ENCODE assay signal across 11 cellular contexts in the genomic region with DNA sequence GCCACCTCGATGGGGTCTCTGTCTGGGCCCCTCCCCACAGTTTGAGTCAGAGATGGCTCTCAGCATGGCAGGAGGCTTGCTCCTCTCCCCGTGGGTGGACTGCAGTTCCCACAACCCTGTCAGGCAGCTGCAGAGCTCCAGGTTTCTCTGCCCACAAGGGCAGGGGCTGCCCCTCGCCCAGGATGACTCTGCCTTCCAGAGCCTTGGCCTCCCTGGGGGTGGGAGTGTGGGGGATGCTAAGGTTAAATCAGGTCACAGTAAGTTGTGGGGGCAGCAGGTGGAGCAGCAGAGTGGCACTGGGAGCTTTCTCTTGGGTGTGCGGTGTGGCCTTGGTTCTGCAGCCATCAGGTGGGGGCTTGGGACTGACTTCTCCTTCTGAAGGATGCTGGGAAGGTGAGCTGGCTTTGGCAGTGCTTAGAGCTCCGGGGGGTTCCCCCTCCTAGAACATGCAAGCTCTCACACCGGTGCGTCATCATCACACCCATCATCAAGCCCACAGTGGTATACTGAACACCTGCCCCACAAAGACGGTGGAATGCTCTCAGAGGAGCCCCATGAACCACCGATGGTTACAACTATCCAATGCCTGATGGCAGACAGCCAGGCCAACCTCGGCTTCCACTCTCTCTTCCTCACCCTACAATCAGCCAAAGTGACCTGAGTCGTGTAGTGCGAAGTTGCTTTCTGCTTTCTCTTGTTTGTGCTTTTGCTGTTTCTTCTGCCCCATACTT. TPM values are rescaled to one million over a fixed set of nuclear protein-coding genes. Genes with fewer than 3 reads are reported as not detected.
DNase-seq lines count a peak whose midpoint lies in the region; ATAC-seq and TF ChIP-seq lines count a peak whose summit lies in the region.
"Had no signal": no experiment of that assay in that cellular context is flagged by ENCODE, and none has a peak within 500 bp of the region (broad histone marks: within the 10 kb centered on the region; RNA-seq: fewer than 3 reads in every experiment).

No MANE protein-coding gene starts in this region.

- peak overlapping the region in 33 of 59 donors; percentile 7 to 86 (median 39) for H3K27ac ChIP-seq in dorsolateral prefrontal cortex
- H3K27ac ChIP-seq: gastrocnemius medialis had no signal

- no peak overlapping the region for H3K4me3 ChIP-seq in dorsolateral prefrontal cortex
- H3K4me3 ChIP-seq: gastrocnemius medialis had no signal

- H3K36me3 Mint-ChIP-seq in activated CD4-positive, alpha-beta memory T cell treated with anti-CD3 and anti-CD28 coated beads for 36 hours: no peaks in the 10 kb centered on the region
- no peaks in the 10 kb centered on the region for H3K36me3 Mint-ChIP-seq in activated CD4-positive, alpha-beta memory T cell treated with anti-CD3 and anti-CD28 coated beads, Interleukin-2, amount 10 ng/mL, durations not matched to agents 7 days and 5 days (ENCODE audit: low read depth)

- H3K4me1 Mint-ChIP-seq in activated CD4-positive, alpha-beta memory T cell treated with anti-CD3 and anti-CD28 coated beads for 36 hours (ENCODE audit: low read depth): peaks cover 45% of the 10 kb centered on the region
- H3K4me1 Mint-ChIP-seq in activated CD4-positive, alpha-beta memory T cell treated with anti-CD3 and anti-CD28 coated beads, Interleukin-2, amount 10 ng/mL, durations not matched to agents 7 days and 5 days: peaks cover 24% of the 10 kb centered on the region

- H3K4me3 Mint-ChIP-seq in activated CD4-positive, alpha-beta memory T cell treated with anti-CD3 and anti-CD28 coated beads for 36 hours: no peak overlapping the region
- no peak overlapping the region for H3K4me3 Mint-ChIP-seq in activated CD4-positive, alpha-beta memory T cell treated with anti-CD3 and anti-CD28 coated beads, Interleukin-2, amount 10 ng/mL, durations not matched to agents 7 days and 5 days

- ATAC-seq in HG02678 (IDR thresholded peaks at IDR 0.05; ENCODE audit: unreplicated experiment) (peak; percentile 34), HG03457 (IDR thresholded peaks at IDR 0.05; ENCODE audit: unreplicated experiment) (no peak)
- ATAC-seq: gastrocnemius medialis had no signal

- in situ Hi-C loops in G401 (cut with HindIII; ENCODE audit: low sequenced_read_pairs): no loop called here

- no peaks in the 10 kb centered on the region for H3K27me3 ChIP-seq in dorsolateral prefrontal cortex
- H3K27me3 ChIP-seq: gastrocnemius medialis had no signal

- intact Hi-C loops in activated CD4-positive, alpha-beta memory T cell treated with anti-CD3 and anti-CD28 coated beads for 36 hours (cut with micrococcal nuclease): loop anchor here (1.0 to 2.0 kb wide), 2 partner anchors 14 to 40 kb away; a partner anchor contains a TSS
- intact Hi-C loops in dorsolateral prefrontal cortex (cut with DNase I): loop anchor here in 1 of 2 donors (10.0 kb wide), 1 partner anchor 94 kb away; a partner anchor contains a TSS

- CTCF ChIA-PET in activated CD4-positive, alpha-beta memory T cell treated with anti-CD3 and anti-CD28 coated beads for 36 hours (lab: Charles Lee): interaction anchor here (0.6 to 1.6 kb wide), 3 partner anchors 11 to 115 kb away, joined by 3 to 5 read pairs (median 3); no protein-coding TSS in a partner anchor
- CTCF ChIA-PET in activated CD4-positive, alpha-beta memory T cell treated with anti-CD3 and anti-CD28 coated beads, Interleukin-2, amount 10 ng/mL, durations not matched to agents 7 days and 5 days (lab: Charles Lee): no interaction called here

- no peak for TF ChIP-seq CTCF in dorsolateral prefrontal cortex (IDR thresholded peaks at IDR 0.05 in 54 of 56, conservative IDR thresholded peaks at IDR 0.05 in 2 of 56; ENCODE audit: low read depth in 1 of 56, partially characterized antibody in 56 of 56)

- peak; percentile 84 for DNase-seq in activated CD4-positive, alpha-beta memory T cell treated with anti-CD3 and anti-CD28 coated beads for 36 hours
- DNase-seq in activated CD4-positive, alpha-beta memory T cell treated with anti-CD3 and anti-CD28 coated beads, Interleukin-2, amount 10 ng/mL, durations not matched to agents 7 days and 5 days: no peak
- peak in 2 of 10 donors; percentile 16 to 42 for DNase-seq in dorsolateral prefrontal cortex
- peak; percentile 12 to 53 for DNase-seq in stimulated activated CD8-positive, alpha-beta memory T cell treated with anti-CD3 and anti-CD28 coated beads, Interleukin-2, amount 100 ng/mL, for 48 hours (ENCODE audit: low read depth in 2 of 2)
- no peak for DNase-seq in SK-N-DZ (ENCODE audit: low spot score)
- no peak for DNase-seq in G401 (ENCODE audit: low spot score)
- DNase-seq: gastrocnemius medialis, retina, SW 1271 had no signal

- no peaks in the 10 kb centered on the region for H3K9me3 Mint-ChIP-seq in activated CD4-positive, alpha-beta memory T cell treated with anti-CD3 and anti-CD28 coated beads for 36 hours
- H3K9me3 Mint-ChIP-seq in activated CD4-positive, alpha-beta memory T cell treated with anti-CD3 and anti-CD28 coated beads, Interleukin-2, amount 10 ng/mL, durations not matched to agents 7 days and 5 days: no peaks in the 10 kb centered on the region

- H3K27me3 Mint-ChIP-seq in activated CD4-positive, alpha-beta memory T cell treated with anti-CD3 and anti-CD28 coated beads for 36 hours: peaks cover 1% of the 10 kb centered on the region
- no peaks in the 10 kb centered on the region for H3K27me3 Mint-ChIP-seq in activated CD4-positive, alpha-beta memory T cell treated with anti-CD3 and anti-CD28 coated beads, Interleukin-2, amount 10 ng/mL, durations not matched to agents 7 days and 5 days

- peak overlapping the region; percentile 33 for H3K27ac Mint-ChIP-seq in activated CD4-positive, alpha-beta memory T cell treated with anti-CD3 and anti-CD28 coated beads for 36 hours
- H3K27ac Mint-ChIP-seq in activated CD4-positive, alpha-beta memory T cell treated with anti-CD3 and anti-CD28 coated beads, Interleukin-2, amount 10 ng/mL, durations not matched to agents 7 days and 5 days: no peak overlapping the region

- POLR2A ChIA-PET in activated CD4-positive, alpha-beta memory T cell treated with anti-CD3 and anti-CD28 coated beads for 36 hours (lab: Charles Lee): interaction anchor here (1.3 kb wide), 1 partner anchor 39 kb away, joined by 7 read pairs; a partner anchor contains a TSS
- POLR2A ChIA-PET in activated CD4-positive, alpha-beta memory T cell treated with anti-CD3 and anti-CD28 coated beads, Interleukin-2, amount 10 ng/mL, durations not matched to agents 7 days and 5 days (lab: Charles Lee): interaction anchor here (0.6 to 1.7 kb wide), 5 partner anchors 8 to 410 kb away, joined by 3 to 4 read pairs (median 3); no protein-coding TSS in a partner anchor

RNA-seq across cellular contexts. Expression of a gene that starts 39.7 kb away (rescaled TPM):
- total RNA-seq in activated CD4-positive, alpha-beta memory T cell treated with anti-CD3 and anti-CD28 coated beads for 36 hours: 100 to 1,000 TPM; 327 to 330 TPM
- 100 to 1,000 TPM; 281 to 295 TPM for total RNA-seq in activated CD4-positive, alpha-beta memory T cell treated with anti-CD3 and anti-CD28 coated beads, Interleukin-2, amount 10 ng/mL, durations not matched to agents 7 days and 5 days
- total RNA-seq in dorsolateral prefrontal cortex: 100 to 1,000 TPM in 110 of 120 experiments, 10 to 100 TPM in 10; 83.1 to 190 (median 136) TPM
- polyA plus RNA-seq in SK-N-DZ (2014; cell fraction: cytosol; rRNA removed): 257 and 343 TPM in 2 replicates
- polyA plus RNA-seq in SK-N-DZ (2014; cell fraction: nucleus; rRNA removed): 116 and 167 TPM in 2 replicates
- total RNA-seq in G401 (2014; rRNA removed; shearing (Covaris generic)): 313 and 338 TPM in 2 replicates

RNA-seq across cellular contexts. Expression of a gene that starts 40.1 kb away (rescaled TPM):
- total RNA-seq in activated CD4-positive, alpha-beta memory T cell treated with anti-CD3 and anti-CD28 coated beads for 36 hours: 10 to 100 TPM; 39.3 to 40.3 TPM
- total RNA-seq in activated CD4-positive, alpha-beta memory T cell treated with anti-CD3 and anti-CD28 coated beads, Interleukin-2, amount 10 ng/mL, durations not matched to agents 7 days and 5 days: 10 to 100 TPM; 46.1 to 47.2 TPM
- 10 to 100 TPM; 40.0 to 65.1 (median 52.3) TPM for total RNA-seq in dorsolateral prefrontal cortex
- polyA plus RNA-seq in SK-N-DZ (2014; cell fraction: cytosol; rRNA removed): 57.5 and 61.5 TPM in 2 replicates
- 32.3 and 40.4 TPM in 2 replicates for polyA plus RNA-seq in SK-N-DZ (2014; cell fraction: nucleus; rRNA removed)
- 72.7 and 73.2 TPM in 2 replicates for total RNA-seq in G401 (2014; rRNA removed; shearing (Covaris generic))

Comparison
In these comparisons a context has a peak if more than half of its experiments do, and no peak if none do; other contexts are left out.
1. DNase-seq: peak in activated CD4-positive, alpha-beta memory T cell treated with anti-CD3 and anti-CD28 coated beads for 36 hours (single experiment) and stimulated activated CD8-positive, alpha-beta memory T cell treated with anti-CD3 and anti-CD28 coated beads, Interleukin-2, amount 100 ng/mL, for 48 hours (2 of 2); none in activated CD4-positive, alpha-beta memory T cell treated with anti-CD3 and anti-CD28 coated beads, Interleukin-2, amount 10 ng/mL, durations not matched to agents 7 days and 5 days (single experiment), SK-N-DZ (single experiment) and G401 (single experiment).